Comparison of ENCODE assay signal across 20 cellular contexts in the genomic region with DNA sequence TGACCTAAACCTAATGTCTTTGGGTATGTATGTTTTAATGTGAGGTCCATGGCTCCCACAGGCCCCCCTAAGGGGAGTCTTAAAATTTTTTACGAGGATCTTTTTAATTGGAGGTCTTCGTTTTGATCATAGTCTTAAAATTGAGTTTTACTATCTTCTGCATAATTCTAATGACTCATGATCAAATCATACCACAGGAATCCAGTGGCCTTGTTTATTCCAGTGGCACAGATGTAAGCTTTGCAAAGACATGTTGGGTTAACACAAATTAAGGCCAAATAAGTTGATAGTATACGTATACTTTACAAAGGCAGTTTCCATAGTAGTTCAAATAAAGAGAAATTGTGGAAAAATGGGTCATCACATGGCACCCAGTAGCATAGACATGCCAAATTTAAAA. TPM values are rescaled to one million over a fixed set of nuclear protein-coding genes. Genes with fewer than 3 reads are reported as not detected.
DNase-seq lines count a peak whose midpoint lies in the region; ATAC-seq, FAIRE-seq and TF ChIP-seq lines count a peak whose summit lies in the region.
"Had no signal": no experiment of that assay in that cellular context is flagged by ENCODE, and none has a peak within 500 bp of the region (broad histone marks: within the 10 kb centered on the region; RNA-seq: fewer than 3 reads in every experiment).

No MANE protein-coding gene starts in this region.

- H3K27me3 ChIP-seq in GM23248 (replicated peaks; ENCODE audit: insufficient read depth) (no peaks in the 10 kb centered on the region), Peyer's patch (no peaks in the 10 kb centered on the region)
- H3K27me3 ChIP-seq: SJCRH30, uterus had no signal

- CTCF ChIA-PET in RWPE1 (lab: Yijun Ruan, JAX) = no interaction called here

- no peak overlapping the region for H3K9ac ChIP-seq in GM23248

- DNase-seq in GM23248 (peak; percentile 72), RWPE1 (ENCODE audit: low spot score) (peak; percentile 75), fibroblast of gingiva (ENCODE audit: low read depth) (peak; percentile 59), urothelium cell line (ENCODE audit: low spot score) (peak; percentile 52), C1 segment of cervical spinal cord (lab: John Stamatoyannopoulos, UW) (no peak), Peyer's patch (no peak)
- DNase-seq: activated naive CD8-positive, alpha-beta T cell treated with anti-CD3 and anti-CD28 coated beads, Interleukin-2, amount 50 U/mL, for 24 hours; activated T-cell treated with anti-CD3 and anti-CD28 coated beads, Interleukin-2, amount 50 U/mL, for 24 hours; Caco-2; erythroblast; left ventricle myocardium superior; natural killer cell; NCI-H1048; NK-92 treated with Interleukin-12 subunit alpha and Interleukin-12 subunit beta, amount 100 ng/mL, for 24 hours; SJCRH30; stimulated activated naive CD8-positive, alpha-beta T cell treated with anti-CD3 and anti-CD28 coated beads, Interleukin-15, amount 100 ng/mL, for 72 hours; uterus had no signal

- in situ Hi-C loops in GM23248 (cut with MboI) = no loop called here

- POLR2A ChIA-PET in RWPE1 (lab: Yijun Ruan, JAX; ENCODE audit: low non-redundant PET) = no interaction called here

- H3K79me2 ChIP-seq in GM23248 (ENCODE audit: insufficient read depth) = no peaks in the 10 kb centered on the region

- H3K36me3 ChIP-seq in GM23248 (ENCODE audit: low read depth) (no peaks in the 10 kb centered on the region), Peyer's patch (no peaks in the 10 kb centered on the region)
- H3K36me3 ChIP-seq: SJCRH30, uterus had no signal

- WGBS in GM23248 (ENCODE audit: low coverage in 1 of 2, low lambda C conversion rate in 2 of 2, missing lambda C conversion rate in 2 of 2), 2 experiments = 29 to 31% methylated on average over 3 of the region's 3 CpGs

- H3K4me1 ChIP-seq in GM23248 (ENCODE audit: insufficient read depth) (peaks cover 64% of the 10 kb centered on the region), Peyer's patch (no peaks in the 10 kb centered on the region)

- no peak for ATAC-seq in GM21717 (IDR thresholded peaks at IDR 0.05; ENCODE audit: unreplicated experiment)
- ATAC-seq: activated naive CD8-positive, alpha-beta T cell treated with anti-CD3 and anti-CD28 coated beads, Interleukin-2, amount 50 U/mL, for 24 hours; left ventricle myocardium superior; natural killer cell; stimulated activated naive CD8-positive, alpha-beta T cell treated with anti-CD3 and anti-CD28 coated beads, Interleukin-15, amount 100 ng/mL, for 72 hours had no signal

- H3K4me2 ChIP-seq in GM23248 (ENCODE audit: unreplicated experiment) = no peak overlapping the region

- H4K20me1 ChIP-seq in GM23248 (ENCODE audit: insufficient read depth) = no peaks in the 10 kb centered on the region

- H3K27ac ChIP-seq in GM23248 = peak overlapping the region; percentile 62; the same call in 1 of the 2 replicates
- H3K27ac ChIP-seq in RWPE1 = no peak overlapping the region
- no peak overlapping the region for H3K27ac ChIP-seq in Peyer's patch
- H3K27ac ChIP-seq: SJCRH30, uterus had no signal

- TF ChIP-seq CTCF in RWPE1 (conservative IDR thresholded peaks at IDR 0.05; ENCODE audit: low read depth) = no peak
- TF ChIP-seq CTCF in Peyer's patch (IDR thresholded peaks at IDR 0.05) = no peak

- H3K4me3 ChIP-seq in GM23248 (no peak overlapping the region), Peyer's patch (no peak overlapping the region)
- H3K4me3 ChIP-seq: SJCRH30, uterus had no signal

- peaks cover 46% of the 10 kb centered on the region for H3F3A ChIP-seq in GM23248 (ENCODE audit: insufficient read depth)

- H2AFZ ChIP-seq in GM23248 = no peak overlapping the region

- no peaks in the 10 kb centered on the region for H3K9me3 ChIP-seq in GM23248 (ENCODE audit: low read depth)
- H3K9me3 ChIP-seq in Peyer's patch = no peaks in the 10 kb centered on the region
- H3K9me3 ChIP-seq: Caco-2, SJCRH30, uterus had no signal

- FAIRE-seq in urothelium cell line (lab: Jason Lieb, UNC) = no peak
- FAIRE-seq: colon, TTC549 had no signal

- TF ChIP-seq POLR2A in Peyer's patch (IDR thresholded peaks at IDR 0.05) = no peak

- H3K9me2 ChIP-seq in GM23248 (ENCODE audit: insufficient read depth) = no peaks in the 10 kb centered on the region

RNA-seq across cellular contexts. Expression of a gene that starts 33.9 kb away (rescaled TPM):
- 30.9 and 37.0 TPM in 2 replicates for total RNA-seq in GM23248 (2014; rRNA removed; shearing (Covaris generic))
- polyA plus RNA-seq in GM23248 (2016; fragmentation: Nextera tagmentation; extraction: Ambion mirVana) = 12.4 and 12.5 TPM in 2 replicates
- not detected for total RNA-seq in Peyer's patch
- total RNA-seq: natural killer cell had no signal

RNA-seq across cellular contexts. Expression of a gene that starts 58.9 kb away (rescaled TPM):
- total RNA-seq in GM23248 (2014; rRNA removed; shearing (Covaris generic)) = 141 and 151 TPM in 2 replicates
- 119 and 120 TPM in 2 replicates for polyA plus RNA-seq in GM23248 (2016; fragmentation: Nextera tagmentation; extraction: Ambion mirVana)
- 10 to 100 TPM in 2 of 4 donors, 1 to 10 TPM in 2; 2.6 to 64.4 (median 9.5) TPM for total RNA-seq in Peyer's patch
- total RNA-seq: natural killer cell had no signal

Comparison
In these comparisons a context has a peak if more than half of its experiments do, and no peak if none do; other contexts are left out.
1. DNase-seq: peak in GM23248 (single experiment), RWPE1 (single experiment), fibroblast of gingiva (single experiment) and urothelium cell line (single experiment); none in C1 segment of cervical spinal cord (0 of 14) and Peyer's patch (0 of 3).
2. RNA of a gene that starts 33.9 kb away (total RNA-seq): 30.9 to 37.0 TPM in GM23248; not detected in Peyer's patch; every median in the first group is over 10 times any median in the second.